ENCODE assay signal across 9 cellular contexts in genomic region chr20:16761305-16761829, GRCh38. TPM values are rescaled to one million over a fixed set of nuclear protein-coding genes. Genes with fewer than 3 reads are reported as not detected.
A peak's percentile ranks its signal among the peaks of the same experiment; 100 is the strongest.
DNase-seq lines count a peak whose midpoint lies in the region; ATAC-seq, FAIRE-seq and TF ChIP-seq lines count a peak whose summit lies in the region.
"Had no signal": no experiment of that assay in that cellular context is flagged by ENCODE, and none has a peak within 500 bp of the region (broad histone marks: within the 10 kb centered on the region; RNA-seq: fewer than 3 reads in every experiment).

No MANE protein-coding gene starts in this region.

- H3K27ac ChIP-seq in CD4-positive, CD25-positive, alpha-beta regulatory T cell (ENCODE audit: insufficient read depth, low read length, poor library complexity, severe bottlenecking): no peak overlapping the region
- H3K27ac ChIP-seq in OCI-LY3 (ENCODE audit: low read length) (no peak overlapping the region), neuronal stem cell (replicated peaks; ENCODE audit: low read length) (no peak overlapping the region), uterus (no peak overlapping the region)

- no peak overlapping the region for H2BK12ac ChIP-seq in neuronal stem cell (ENCODE audit: low read length)

- H3K4me3 Mint-ChIP-seq in CD4-positive, CD25-positive, alpha-beta regulatory T cell: no peak overlapping the region
- no peak overlapping the region for H3K4me3 Mint-ChIP-seq in activated T-cell treated with anti-CD3 and anti-CD28 coated beads, Interleukin-2, amount 50 U/mL, for 72 hours

- H3K4me1 ChIP-seq in CD4-positive, CD25-positive, alpha-beta regulatory T cell (ENCODE audit: control insufficient read depth, insufficient read depth, low read length, poor library complexity, severe bottlenecking): no peaks in the 10 kb centered on the region
- H3K4me1 ChIP-seq in OCI-LY3 (ENCODE audit: low read length) (peaks cover 24% of the 10 kb centered on the region), neuronal stem cell (ENCODE audit: control insufficient read depth in 2 of 2, insufficient read depth in 1 of 2, low read depth in 1 of 2, low read length in 2 of 2) (peaks cover 3 to 13% of the 10 kb centered on the region in 2 donors), uterus (no peaks in the 10 kb centered on the region)

- H3K9ac ChIP-seq in OCI-LY3 (ENCODE audit: low read length): no peak overlapping the region
- no peak overlapping the region for H3K9ac ChIP-seq in neuronal stem cell (ENCODE audit: low read depth, low read length, poor library complexity)

- ATAC-seq in CD4-positive, CD25-positive, alpha-beta regulatory T cell (ENCODE audit: low read depth in 2 of 2): peak; percentile 42 to 58
- ATAC-seq in activated T-cell treated with anti-CD3 and anti-CD28 coated beads, Interleukin-2, amount 50 U/mL, for 72 hours (replicated peaks in 1 of 2): peak; percentile 61 to 72

- intact Hi-C loops in uterus (cut with DNase I; ENCODE audit: low total_unique reads): no loop called here

- H2AK5ac ChIP-seq in neuronal stem cell (ENCODE audit: low read depth, low read length): no peak overlapping the region

- DNase-seq in CD4-positive, CD25-positive, alpha-beta regulatory T cell: peak; percentile 14 to 70 (median 51)
- DNase-seq in GM19239 (ENCODE audit: insufficient read length, low spot score): peak; percentile 28
- DNase-seq in KBM-7: peak; percentile 70
- peak; percentile 36 to 45 for DNase-seq in activated T-cell treated with anti-CD3 and anti-CD28 coated beads, Interleukin-2, amount 50 U/mL, for 72 hours
- peak; percentile 70 for DNase-seq in fibroblast of the conjunctiva (ENCODE audit: low read depth)
- peak; percentile 59 for DNase-seq in neuronal stem cell (ENCODE audit: low spot score)
- peak; percentile 27 to 30 for DNase-seq in uterus

- no peak overlapping the region for H4K8ac ChIP-seq in neuronal stem cell (ENCODE audit: low read depth, low read length)

- H3K27me3 ChIP-seq in CD4-positive, CD25-positive, alpha-beta regulatory T cell (ENCODE audit: control insufficient read depth, insufficient read depth, low read length): no peaks in the 10 kb centered on the region
- peaks cover 48% of the 10 kb centered on the region for H3K27me3 ChIP-seq in OCI-LY3 (ENCODE audit: low read depth, low read length)
- H3K27me3 ChIP-seq in neuronal stem cell (ENCODE audit: control insufficient read depth in 3 of 3, insufficient read depth in 3 of 3, low read depth in 1 of 3, low read length in 3 of 3): peaks cover 0 to 4% (median 0%) of the 10 kb centered on the region in 3 experiments
- no peaks in the 10 kb centered on the region for H3K27me3 ChIP-seq in uterus

- no peaks in the 10 kb centered on the region for H3K79me1 ChIP-seq in neuronal stem cell (ENCODE audit: low read depth, low read length)

- no peaks in the 10 kb centered on the region for H4K20me1 ChIP-seq in OCI-LY3 (ENCODE audit: insufficient read depth, low read length)

- H3K14ac ChIP-seq in neuronal stem cell (ENCODE audit: low read length): no peak overlapping the region

- no peak overlapping the region for H4K91ac ChIP-seq in neuronal stem cell (ENCODE audit: low read depth, low read length, poor library complexity)

- no peak overlapping the region for H2BK15ac ChIP-seq in neuronal stem cell (ENCODE audit: low read length)

- H3K4me3 ChIP-seq in CD4-positive, CD25-positive, alpha-beta regulatory T cell (ENCODE audit: low read depth, low read length): no peak overlapping the region
- 0 out of 2 replicates have a peak overlapping the region, but pooled peaks have one; percentile 3 for H3K4me3 ChIP-seq in OCI-LY3 (ENCODE audit: low read length)
- H3K4me3 ChIP-seq in neuronal stem cell (ENCODE audit: low read length in 2 of 2): no peak overlapping the region
- H3K4me3 ChIP-seq in uterus: no peak overlapping the region

- peak; percentile 14 for FAIRE-seq in GM19239 (lab: Jason Lieb, UNC)

- H3K27ac Mint-ChIP-seq in CD4-positive, CD25-positive, alpha-beta regulatory T cell: no peak overlapping the region
- H3K27ac Mint-ChIP-seq in activated T-cell treated with anti-CD3 and anti-CD28 coated beads, Interleukin-2, amount 50 U/mL, for 72 hours: no peak overlapping the region

- peaks cover 15% of the 10 kb centered on the region for H3K27me3 Mint-ChIP-seq in CD4-positive, CD25-positive, alpha-beta regulatory T cell
- H3K27me3 Mint-ChIP-seq in activated T-cell treated with anti-CD3 and anti-CD28 coated beads, Interleukin-2, amount 50 U/mL, for 72 hours (ENCODE audit: low read depth): peaks cover 22% of the 10 kb centered on the region

- peaks cover 0 to 3% (median 0%) of the 10 kb centered on the region in 4 donors for H3K4me1 Mint-ChIP-seq in CD4-positive, CD25-positive, alpha-beta regulatory T cell
- peaks cover 10% of the 10 kb centered on the region for H3K4me1 Mint-ChIP-seq in activated T-cell treated with anti-CD3 and anti-CD28 coated beads, Interleukin-2, amount 50 U/mL, for 72 hours (ENCODE audit: low read depth)

- H3K23ac ChIP-seq in neuronal stem cell (ENCODE audit: low read depth, low read length, poor library complexity): no peak overlapping the region

- no peaks in the 10 kb centered on the region for H3K9me3 Mint-ChIP-seq in CD4-positive, CD25-positive, alpha-beta regulatory T cell
- peaks cover 0 to 2% of the 10 kb centered on the region in 2 donors for H3K9me3 Mint-ChIP-seq in activated T-cell treated with anti-CD3 and anti-CD28 coated beads, Interleukin-2, amount 50 U/mL, for 72 hours

- H2AFZ ChIP-seq in OCI-LY3 (ENCODE audit: low read depth, low read length): 0 out of 2 replicates have a peak overlapping the region, but pooled peaks have one; percentile 65
- H2AFZ ChIP-seq in neuronal stem cell (ENCODE audit: low read length): peak overlapping the region; percentile 69

- no peaks in the 10 kb centered on the region for H3K9me3 ChIP-seq in CD4-positive, CD25-positive, alpha-beta regulatory T cell (ENCODE audit: control insufficient read depth in 2 of 2, low read length in 2 of 2)
- H3K9me3 ChIP-seq in OCI-LY3 (ENCODE audit: insufficient read depth, low read length) (no peaks in the 10 kb centered on the region), neuronal stem cell (replicated peaks in 1 of 2; ENCODE audit: control insufficient read depth in 2 of 2, insufficient read depth in 1 of 2, low read depth in 1 of 2, low read length in 2 of 2) (no peaks in the 10 kb centered on the region), uterus (no peaks in the 10 kb centered on the region)

- H3K18ac ChIP-seq in neuronal stem cell (ENCODE audit: low read length): no peak overlapping the region

- H3K36me3 Mint-ChIP-seq in CD4-positive, CD25-positive, alpha-beta regulatory T cell: no peaks in the 10 kb centered on the region
- peaks cover 0 to under 1% of the 10 kb centered on the region in 2 donors for H3K36me3 Mint-ChIP-seq in activated T-cell treated with anti-CD3 and anti-CD28 coated beads, Interleukin-2, amount 50 U/mL, for 72 hours (ENCODE audit: insufficient read depth in 2 of 2)

- no peak overlapping the region for H2BK5ac ChIP-seq in neuronal stem cell (ENCODE audit: low read length)

- TF ChIP-seq CTCF in OCI-LY3 (IDR thresholded peaks at IDR 0.05; ENCODE audit: low read depth, low read length) (peak; percentile 95), uterus (IDR thresholded peaks at IDR 0.05) (peak; percentile 46 to 71 (median 60))

- no CpG with 5 or more reads among the region's 3 CpGs for WGBS in neuronal stem cell (ENCODE audit: extremely low coverage in 2 of 2, insufficient read length in 2 of 2, insufficient replicate concordance in 1 of 2), 2 donors

- no peak overlapping the region for H2BK120ac ChIP-seq in neuronal stem cell (ENCODE audit: low read depth, low read length)

- H3K4me2 ChIP-seq in OCI-LY3 (ENCODE audit: low read length) (peak overlapping the region; percentile 43), neuronal stem cell (ENCODE audit: insufficient read depth, low read length, poor library complexity, severe bottlenecking) (no peak overlapping the region)

- no peak for TF ChIP-seq POLR2A in uterus (IDR thresholded peaks at IDR 0.05)

- H3K79me2 ChIP-seq in OCI-LY3 (ENCODE audit: low read length): no peaks in the 10 kb centered on the region

- in situ Hi-C loops in KBM-7 (cut with MboI; ENCODE audit: low pct_unique_long_range_greater_than_20kb, low sequenced_read_pairs): no loop called here

- no peaks in the 10 kb centered on the region for H3K36me3 ChIP-seq in CD4-positive, CD25-positive, alpha-beta regulatory T cell (ENCODE audit: control insufficient read depth, insufficient read depth, low read length)
- no peaks in the 10 kb centered on the region for H3K36me3 ChIP-seq in OCI-LY3 (replicated peaks; ENCODE audit: low read depth, low read length)
- no peaks in the 10 kb centered on the region for H3K36me3 ChIP-seq in neuronal stem cell (replicated peaks in 1 of 2; ENCODE audit: control insufficient read depth in 2 of 2, insufficient read depth in 2 of 2, low read length in 2 of 2)
- H3K36me3 ChIP-seq in uterus: no peaks in the 10 kb centered on the region

- H3K4ac ChIP-seq in neuronal stem cell (ENCODE audit: low read length): no peak overlapping the region

RNA-seq across cellular contexts. Expression of gene OTOR, which starts 13.2 kb away (rescaled TPM):
- total RNA-seq in CD4-positive, CD25-positive, alpha-beta regulatory T cell: not detected
- not detected for polyA plus RNA-seq in CD4-positive, CD25-positive, alpha-beta regulatory T cell
- total RNA-seq in activated T-cell treated with anti-CD3 and anti-CD28 coated beads, Interleukin-2, amount 50 U/mL, for 72 hours: not detected
- polyA plus RNA-seq in neuronal stem cell (2013, experiment 1 of 2): 0.04 TPM
- polyA plus RNA-seq in neuronal stem cell (2013, experiment 2 of 2): not detected
- total RNA-seq in uterus: not detected
- total RNA-seq: subcutaneous adipose tissue had no signal

RNA-seq across cellular contexts. Expression of gene SNRPB2, which starts 31.5 kb away (rescaled TPM):
- 49.9 TPM for total RNA-seq in CD4-positive, CD25-positive, alpha-beta regulatory T cell
- 100 to 1,000 TPM in 2 of 4 donors, 10 to 100 TPM in 2; 71.9 to 115 (median 100) TPM for polyA plus RNA-seq in CD4-positive, CD25-positive, alpha-beta regulatory T cell
- total RNA-seq in activated T-cell treated with anti-CD3 and anti-CD28 coated beads, Interleukin-2, amount 50 U/mL, for 72 hours: 10 to 100 TPM; 71.6 to 78.3 TPM
- 149 TPM for polyA plus RNA-seq in neuronal stem cell (2013, experiment 1 of 2)
- polyA plus RNA-seq in neuronal stem cell (2013, experiment 2 of 2): 153 TPM
- total RNA-seq in uterus: 10 to 100 TPM in 3 of 4 donors, 1 to 10 TPM in 1; 8.2 to 59.5 (median 36.4) TPM
